Comparison of ENCODE assay signal across 25 cellular contexts in the genomic region with DNA sequence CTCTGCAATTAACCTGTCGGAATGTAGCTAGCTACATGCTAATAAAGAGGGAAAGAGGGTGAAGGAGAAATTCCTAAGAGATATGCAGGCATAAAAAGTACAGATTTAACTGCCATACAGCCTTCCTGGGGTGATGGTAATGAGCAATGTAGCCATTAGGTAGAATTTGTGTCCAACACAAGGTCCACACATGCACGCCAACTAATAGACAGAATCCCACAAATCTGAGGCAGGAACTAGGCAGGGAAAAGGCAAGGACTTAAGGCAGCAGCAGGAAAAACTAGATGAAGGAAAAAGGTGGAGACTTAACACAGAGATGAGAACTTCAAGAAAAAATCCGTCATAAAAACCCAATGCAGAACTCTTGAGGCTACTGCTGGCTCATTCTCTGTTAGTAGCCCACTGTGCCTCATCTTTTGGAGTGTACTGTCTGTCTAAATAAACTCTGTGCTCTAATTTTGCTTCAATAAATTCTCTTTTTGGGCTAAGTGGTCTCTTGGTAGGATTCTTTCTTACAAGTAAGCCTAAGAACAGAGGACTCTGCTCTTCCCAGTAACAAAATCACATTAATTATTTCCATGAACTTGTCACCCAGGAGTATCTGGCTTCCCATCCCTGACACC.
DNase-seq lines count a peak whose midpoint lies in the region; TF ChIP-seq lines count a peak whose summit lies in the region.
"Had no signal": no experiment of that assay in that cellular context is flagged by ENCODE, and none has a peak within 500 bp of the region (broad histone marks: within the 10 kb centered on the region; RNA-seq: fewer than 3 reads in every experiment).

No MANE protein-coding gene starts in this region.

- H2AFZ ChIP-seq in neural progenitor cell (replicated peaks): no peak overlapping the region

- H3K36me3 ChIP-seq in HUES64 (ENCODE audit: insufficient read depth, low read length) (peaks cover 9% of the 10 kb centered on the region), iPS-15b (ENCODE audit: control insufficient read depth, insufficient read depth, low read length) (peaks cover 10% of the 10 kb centered on the region), neural progenitor cell (no peaks in the 10 kb centered on the region)

- no peaks in the 10 kb centered on the region for H3F3A ChIP-seq in neural progenitor cell (ENCODE audit: low read depth)

- H3K27ac ChIP-seq in HUES64 (ENCODE audit: low read depth, low read length) (peak overlapping the region; percentile 66), neural progenitor cell (no peak overlapping the region)
- H3K27ac ChIP-seq: 22Rv1, C4-2B, KMS-11 had no signal

- TF ChIP-seq POLR2A in lower leg skin (IDR thresholded peaks at IDR 0.05): no peak

- H3K9me3 Mint-ChIP-seq in activated CD4-positive, alpha-beta T cell treated with anti-CD3 and anti-CD28 coated beads, Interleukin-2, amount 10 ng/mL, durations not matched to agents 24 days and 14 days: peaks cover 10% of the 10 kb centered on the region
- no peaks in the 10 kb centered on the region for H3K9me3 Mint-ChIP-seq in neural progenitor cell
- H3K9me3 Mint-ChIP-seq: CD8-positive, alpha-beta T cell had no signal

- intact Hi-C loops in activated CD4-positive, alpha-beta T cell treated with anti-CD3 and anti-CD28 coated beads, Interleukin-2, amount 10 ng/mL, durations not matched to agents 24 days and 14 days (cut with micrococcal nuclease): no loop called here
- intact Hi-C loops in lower leg skin (cut with DNase I; ENCODE audit: low total_unique reads): no loop called here

- TF ChIP-seq CTCF in neural progenitor cell (IDR thresholded peaks at IDR 0.05) (no peak), lower leg skin (IDR thresholded peaks at IDR 0.05) (no peak)

- H3K9ac ChIP-seq in HUES64 (ENCODE audit: low read depth, low read length) (peak overlapping the region; percentile 35), iPS-15b (ENCODE audit: low read depth, low read length) (peak overlapping the region; percentile 86), neural progenitor cell (no peak overlapping the region)
- H3K9ac ChIP-seq: KMS-11 had no signal

- H3K4me3 ChIP-seq in HUES64 (ENCODE audit: low read length) (peak overlapping the region; percentile 6), iPS-15b (ENCODE audit: low read depth, low read length) (peak overlapping the region; percentile 51), neural progenitor cell (no peak overlapping the region), lower leg skin (ENCODE audit: low read depth, poor library complexity, severe bottlenecking) (no peak overlapping the region)

- H3K4me1 Mint-ChIP-seq in activated CD4-positive, alpha-beta T cell treated with anti-CD3 and anti-CD28 coated beads, Interleukin-2, amount 10 ng/mL, durations not matched to agents 24 days and 14 days: peaks cover 6% of the 10 kb centered on the region
- no peaks in the 10 kb centered on the region for H3K4me1 Mint-ChIP-seq in neural progenitor cell

- no peak overlapping the region for H3K4me3 Mint-ChIP-seq in activated CD4-positive, alpha-beta T cell treated with anti-CD3 and anti-CD28 coated beads, Interleukin-2, amount 10 ng/mL, durations not matched to agents 24 days and 14 days
- H3K4me3 Mint-ChIP-seq in neural progenitor cell: no peak overlapping the region
- H3K4me3 Mint-ChIP-seq: B cell; CD8-positive, alpha-beta T cell; IgD-negative memory B cell had no signal

- H3K27me3 Mint-ChIP-seq in activated CD4-positive, alpha-beta T cell treated with anti-CD3 and anti-CD28 coated beads, Interleukin-2, amount 10 ng/mL, durations not matched to agents 24 days and 14 days: peaks cover 2% of the 10 kb centered on the region
- no peaks in the 10 kb centered on the region for H3K27me3 Mint-ChIP-seq in neural progenitor cell (ENCODE audit: insufficient read depth, low read depth)
- H3K27me3 Mint-ChIP-seq: B cell, IgD-negative memory B cell had no signal

- no peaks in the 10 kb centered on the region for H4K20me1 ChIP-seq in neural progenitor cell (ENCODE audit: low read depth)

- peak; percentile 25 for DNase-seq in activated CD4-positive, alpha-beta T cell treated with anti-CD3 and anti-CD28 coated beads, Interleukin-2, amount 10 ng/mL, durations not matched to agents 24 days and 14 days
- DNase-seq in activated CD4-positive, alpha-beta T cell treated with anti-CD3 and anti-CD28 coated beads, Interleukin-2, amount 50 U/mL, for 48 hours: no peak
- no peak for DNase-seq in neural progenitor cell (ENCODE audit: low spot score)
- DNase-seq in H4 (ENCODE audit: low spot score): no peak
- no peak for DNase-seq in NCI-H187 (lab: John Stamatoyannopoulos, UW)
- DNase-seq in lower leg skin (ENCODE audit: low spot score in 2 of 2): no peak
- DNase-seq: Caco-2; CD8-positive, alpha-beta T cell; DMS79; EL; GF-D8; MM.1S; NCI-H1694; NCI-H2081; NCI-H2227 treated with DMSO at 0.1 percent for 48 hours; NCI-H510A; NCI-H69; SHP77 treated with DMSO at 0.1 percent for 48 hours had no signal

- H3K4me1 ChIP-seq in HUES64 (ENCODE audit: insufficient read depth, low read length) (peaks cover 10% of the 10 kb centered on the region), iPS-15b (ENCODE audit: control insufficient read depth, insufficient read depth, low read length) (peaks cover 10% of the 10 kb centered on the region), neural progenitor cell (no peaks in the 10 kb centered on the region)
- H3K4me1 ChIP-seq: Caco-2 had no signal

- no peak overlapping the region for H3K27ac Mint-ChIP-seq in activated CD4-positive, alpha-beta T cell treated with anti-CD3 and anti-CD28 coated beads, Interleukin-2, amount 10 ng/mL, durations not matched to agents 24 days and 14 days
- peak overlapping the region; percentile 13 for H3K27ac Mint-ChIP-seq in neural progenitor cell
- H3K27ac Mint-ChIP-seq: B cell; CD8-positive, alpha-beta T cell had no signal

- H3K27me3 ChIP-seq in HUES64 (ENCODE audit: insufficient read depth, low read length) (no peaks in the 10 kb centered on the region), iPS-15b (ENCODE audit: control insufficient read depth, insufficient read depth, low read length) (no peaks in the 10 kb centered on the region), neural progenitor cell (no peaks in the 10 kb centered on the region)

- no peak overlapping the region for H3K4me2 ChIP-seq in neural progenitor cell
- H3K4me2 ChIP-seq: KMS-11 had no signal

- no peaks in the 10 kb centered on the region for H3K36me3 Mint-ChIP-seq in activated CD4-positive, alpha-beta T cell treated with anti-CD3 and anti-CD28 coated beads, Interleukin-2, amount 10 ng/mL, durations not matched to agents 24 days and 14 days (ENCODE audit: low read depth)
- no peaks in the 10 kb centered on the region for H3K36me3 Mint-ChIP-seq in neural progenitor cell
- H3K36me3 Mint-ChIP-seq: CD8-positive, alpha-beta T cell had no signal

- no peaks in the 10 kb centered on the region for H3K79me2 ChIP-seq in neural progenitor cell (ENCODE audit: low read depth)

- H3K9me3 ChIP-seq in HUES64 (ENCODE audit: insufficient read depth, low read depth, low read length) (no peaks in the 10 kb centered on the region), iPS-15b (ENCODE audit: control insufficient read depth, insufficient read depth, low read length) (no peaks in the 10 kb centered on the region), neural progenitor cell (ENCODE audit: low read depth) (no peaks in the 10 kb centered on the region)
- H3K9me3 ChIP-seq: Caco-2 had no signal

- WGBS in HUES64: 73% methylated on average over 2 of the region's 3 CpGs
- 78 to 87% methylated on average over 3 of the region's 3 CpGs for WGBS in lower leg skin, 2 donors

Comparison
In these comparisons a context has a peak if more than half of its experiments do, and no peak if none do; other contexts are left out.
1. H3K4me3 ChIP-seq: peak in HUES64 (single experiment) and iPS-15b (single experiment); none in neural progenitor cell (single experiment) and lower leg skin (single experiment).